In the genomic region with DNA sequence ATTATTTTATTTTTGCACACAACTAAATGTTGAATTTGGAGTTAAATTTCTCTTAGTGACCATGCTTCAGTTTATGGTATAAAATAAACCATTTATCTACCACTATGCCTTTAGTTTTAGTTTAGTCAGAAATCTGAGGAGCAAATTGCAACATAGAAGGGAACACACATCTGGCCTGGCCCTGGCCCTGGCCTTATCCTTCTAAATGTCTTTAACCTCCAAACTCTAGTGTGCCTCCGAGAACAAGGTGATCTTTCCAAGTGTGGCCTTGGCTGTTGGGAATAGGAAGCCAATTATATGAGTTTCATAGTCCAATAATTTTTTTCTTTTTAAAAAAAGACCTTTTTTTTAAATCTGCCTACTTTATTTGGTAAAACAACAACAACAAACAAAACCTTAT, we compare ENCODE assay signal across 9 cellular contexts.
"Had no signal": no experiment of that assay in that cellular context is flagged by ENCODE, and none has a peak within 500 bp of the region (broad histone marks: within the 10 kb centered on the region; RNA-seq: fewer than 3 reads in every experiment).

No MANE protein-coding gene starts in this region.

- H2AFZ ChIP-seq: GM23248, GM23338 had no signal

- H3K9ac ChIP-seq: GM23248 had no signal

- H3K36me3 ChIP-seq: HAP-1 had no signal

- ATAC-seq: GM23338, HCT116 had no signal

- H3K9me3 ChIP-seq: HAP-1 had no signal

- DNase-seq: GM23248, GOT3, H7, H9, HCEC 1CT, HFFc6 had no signal

- H3K4me3 ChIP-seq: GM23248, GM23338, HAP-1 had no signal

- H3K27ac ChIP-seq: GM23248 had no signal

- H3K4me2 ChIP-seq: GM23338 had no signal
